ENCODE assay signal across 18 cellular contexts in genomic region chr3:191961529-191961928, GRCh38.
A peak's percentile ranks its signal among the peaks of the same experiment; 100 is the strongest.
DNase-seq lines count a peak whose midpoint lies in the region; FAIRE-seq and TF ChIP-seq lines count a peak whose summit lies in the region.
"Had no signal": no experiment of that assay in that cellular context is flagged by ENCODE, and none has a peak within 500 bp of the region (broad histone marks: within the 10 kb centered on the region; RNA-seq: fewer than 3 reads in every experiment).

No MANE protein-coding gene starts in this region.

- H3K9ac ChIP-seq in kidney (ENCODE audit: low read length in 2 of 2): no peak overlapping the region
- H3K9ac ChIP-seq: BLaER1 treated with 17β-estradiol and CSF1 and Interleukin-3, amounts not matched to agents 10 nM and 100 nM; GM23248 had no signal

- H3K9me3 ChIP-seq in WERI-Rb-1 (ENCODE audit: severe bottlenecking): no peaks in the 10 kb centered on the region
- H3K9me3 ChIP-seq in mesodermal cell (ENCODE audit: control insufficient read depth, low read length): no peaks in the 10 kb centered on the region
- no peaks in the 10 kb centered on the region for H3K9me3 ChIP-seq in kidney (ENCODE audit: control insufficient read depth in 1 of 2, low read length in 2 of 2)
- H3K9me3 ChIP-seq: BLaER1 treated with 17β-estradiol and CSF1 and Interleukin-3, amounts not matched to agents 10 nM and 100 nM had no signal

- H3K27me3 Mint-ChIP-seq in type B pancreatic cell: no peaks in the 10 kb centered on the region

- FAIRE-seq in kidney (lab: Jason Lieb, UNC): no peak

- intact Hi-C loops in kidney (cut with DNase I): no loop called here

- H3K4me3 ChIP-seq in WERI-Rb-1 (ENCODE audit: low read depth, low read length): no peak overlapping the region
- H3K4me3 ChIP-seq in mesodermal cell (ENCODE audit: extremely low read depth, insufficient read depth, low read length, poor library complexity, severe bottlenecking): no peak overlapping the region
- H3K4me3 ChIP-seq in kidney (ENCODE audit: low read length in 2 of 2): no peak overlapping the region
- H3K4me3 ChIP-seq: BLaER1 treated with 17β-estradiol and CSF1 and Interleukin-3, amounts not matched to agents 10 nM and 100 nM; GM23248 had no signal

- no peaks in the 10 kb centered on the region for H3K27me3 ChIP-seq in WERI-Rb-1 (ENCODE audit: insufficient read depth, low read depth, severe bottlenecking)
- H3K27me3 ChIP-seq: BLaER1 treated with 17β-estradiol and CSF1 and Interleukin-3, amounts not matched to agents 10 nM and 100 nM had no signal

- no peaks in the 10 kb centered on the region for H3K36me3 Mint-ChIP-seq in type B pancreatic cell
- H3K36me3 Mint-ChIP-seq: CD8-positive, alpha-beta T cell had no signal

- H3K4me1 ChIP-seq in mesodermal cell (ENCODE audit: control insufficient read depth, insufficient read depth, low read length, poor library complexity, severe bottlenecking) (peaks cover 30% of the 10 kb centered on the region), kidney (ENCODE audit: control insufficient read depth in 1 of 2, insufficient read depth in 1 of 2, low read depth in 1 of 2, low read length in 2 of 2) (no peaks in the 10 kb centered on the region)

- H3K27ac Mint-ChIP-seq in type B pancreatic cell: peak overlapping the region; percentile 40
- H3K27ac Mint-ChIP-seq: CD8-positive, alpha-beta T cell had no signal

- CTCF ChIA-PET in HEK293T (lab: Yijun Ruan, JAX): no interaction called here

- H3K9me3 Mint-ChIP-seq in type B pancreatic cell: no peaks in the 10 kb centered on the region
- H3K9me3 Mint-ChIP-seq: CD8-positive, alpha-beta T cell had no signal

- peaks cover 23% of the 10 kb centered on the region for H3K4me1 Mint-ChIP-seq in type B pancreatic cell (ENCODE audit: unreplicated experiment)

- H3K27ac ChIP-seq in WERI-Rb-1: peak overlapping the region; percentile 57
- peak overlapping the region; percentile 92 for H3K27ac ChIP-seq in mesodermal cell (ENCODE audit: low read depth, low read length, severe bottlenecking)
- no peak overlapping the region for H3K27ac ChIP-seq in kidney (ENCODE audit: low read depth in 2 of 2, low read length in 2 of 2)
- H3K27ac ChIP-seq: BLaER1 treated with 17β-estradiol and CSF1 and Interleukin-3, amounts not matched to agents 10 nM and 100 nM; GM23248 had no signal

- DNase-seq in HEK293T (ENCODE audit: extremely low spot score): no peak
- no peak for DNase-seq in WERI-Rb-1
- DNase-seq in type B pancreatic cell (ENCODE audit: extremely low spot score, unreplicated experiment): no peak
- DNase-seq in kidney: no peak
- DNase-seq in activated CD4-positive, alpha-beta T cell treated with anti-CD3 and anti-CD28 coated beads for 4 hours: no peak
- no peak for DNase-seq in ecto neural progenitor cell (ENCODE audit: low spot score)
- DNase-seq: Calu3; CD8-positive, alpha-beta T cell; GF-D8; GM23248; KBM-7; MV-4-11; NCI-H187; NCI-H2227 treated with DMSO at 0.1 percent for 48 hours; NCI-H524; PC-3 had no signal

- H3K36me3 ChIP-seq in WERI-Rb-1: no peaks in the 10 kb centered on the region
- H3K36me3 ChIP-seq in mesodermal cell (ENCODE audit: control insufficient read depth, insufficient read depth, low read length): no peaks in the 10 kb centered on the region
- no peaks in the 10 kb centered on the region for H3K36me3 ChIP-seq in kidney (ENCODE audit: control insufficient read depth in 1 of 2, insufficient read depth in 2 of 2, low read length in 2 of 2)
- H3K36me3 ChIP-seq: BLaER1 treated with 17β-estradiol and CSF1 and Interleukin-3, amounts not matched to agents 10 nM and 100 nM had no signal

- H3K4me3 Mint-ChIP-seq in type B pancreatic cell: no peak overlapping the region
- H3K4me3 Mint-ChIP-seq: CD8-positive, alpha-beta T cell had no signal

- POLR2A ChIA-PET in HEK293T (lab: Yijun Ruan, JAX): no interaction called here

- TF ChIP-seq CTCF in WERI-Rb-1 (IDR thresholded peaks at IDR 0.05; ENCODE audit: low read depth, low read length) (no peak), type B pancreatic cell (conservative IDR thresholded peaks at IDR 0.05) (no peak), kidney (IDR thresholded peaks at IDR 0.05; ENCODE audit: borderline replicate concordance, extremely low read depth, insufficient read depth) (no peak)

TF ChIP-seq in HEK293T, 16 proteins besides CTCF, POLR2A, EP300 and RAD21:
- TF ChIP-seq L3MBTL2 (conservative IDR thresholded peaks at IDR 0.05) (no peak), TARDBP (IDR thresholded peaks at IDR 0.05) (no peak), FOXA1 (IDR thresholded peaks at IDR 0.05) (no peak), ARNT (IDR thresholded peaks at IDR 0.05) (no peak), ELF4 (IDR thresholded peaks at IDR 0.05) (no peak), PKNOX1 (IDR thresholded peaks at IDR 0.05) (peak; percentile 47), SUZ12 (IDR thresholded peaks at IDR 0.05) (no peak)
TF ChIP-seq in HEK293T: peak in this region for 1.

Comparison
In these comparisons a context has a peak if more than half of its experiments do, and no peak if none do; other contexts are left out.
1. H3K27ac ChIP-seq: peak in WERI-Rb-1 (single experiment) and mesodermal cell (single experiment); none in kidney (0 of 2).